Comparison of ENCODE assay signal across 32 cellular contexts in genomic region chr14:92929689-92930608, GRCh38. TPM values are rescaled to one million over a fixed set of nuclear protein-coding genes. Genes with fewer than 3 reads are reported as not detected.
"Had no signal": no experiment of that assay in that cellular context is flagged by ENCODE, and none has a peak within 500 bp of the region (broad histone marks: within the 10 kb centered on the region; RNA-seq: fewer than 3 reads in every experiment).

No MANE protein-coding gene starts in this region.

- H3K36me3 ChIP-seq: colonic mucosa, heart left ventricle, lower lobe of right lung, thoracic aorta, upper lobe of left lung, uterus had no signal

- H3K4me3 ChIP-seq: colonic mucosa, esophagus muscularis mucosa, gastroesophageal sphincter, heart left ventricle, lower lobe of right lung, psoas muscle, skin epidermis, spleen, thoracic aorta, tibial nerve, upper lobe of left lung, uterus had no signal

- H3K4me1 ChIP-seq: colonic mucosa, esophagus muscularis mucosa, gastroesophageal sphincter, heart left ventricle, lower lobe of right lung, psoas muscle, upper lobe of left lung, uterus had no signal

- H3K9me3 ChIP-seq: colonic mucosa, esophagus muscularis mucosa, gastroesophageal sphincter, heart left ventricle, lower lobe of right lung, psoas muscle, spleen, thoracic aorta, tibial nerve, upper lobe of left lung, uterus had no signal

- H3K9me3 Mint-ChIP-seq: dendritic cell treated with granulocyte-macrophage colony-stimulating factor and Interleukin-4, amounts not matched to agents 40 ng/mL and 50 ng/mL, for 4 days; endodermal cell; nephron progenitor cell had no signal

- DNase-seq: central memory CD4-positive, alpha-beta T cell; colonic mucosa; effector CD8-positive, alpha-beta T cell; endodermal cell; heart left ventricle; hippocampal formation; islet precursor cell; kidney glomerular epithelial cell; left colon; left ventricle myocardium superior; lower lobe of right lung; naive thymus-derived CD8-positive, alpha-beta T cell; nephron progenitor cell; psoas muscle; spleen; stimulated activated CD4-positive, alpha-beta T cell treated with anti-CD3 and anti-CD28 coated beads, Interleukin-2, amount 100 ng/mL, for 48 hours; stimulated activated naive CD8-positive, alpha-beta T cell treated with anti-CD3 and anti-CD28 coated beads, Interleukin-15, Interleukin-2, amounts not matched to agents 100 U/mL and 50 U/mL, for 24 hours; uterus had no signal

- H3K27ac ChIP-seq: colonic mucosa, esophagus muscularis mucosa, foreskin keratinocyte, gastroesophageal sphincter, heart left ventricle, lower lobe of right lung, psoas muscle, spleen, thoracic aorta, upper lobe of left lung, uterus had no signal

- ATAC-seq: gastroesophageal sphincter; left colon; lower lobe of right lung; naive thymus-derived CD8-positive, alpha-beta T cell; psoas muscle; right cardiac atrium; stimulated activated naive CD8-positive, alpha-beta T cell treated with anti-CD3 and anti-CD28 coated beads, Interleukin-15, Interleukin-2, amounts not matched to agents 100 U/mL and 50 U/mL, for 24 hours had no signal

- H3K27me3 ChIP-seq: colonic mucosa, esophagus muscularis mucosa, gastroesophageal sphincter, heart left ventricle, tibial nerve, upper lobe of left lung, uterus had no signal

- H3K4me1 Mint-ChIP-seq: endodermal cell had no signal

- H3K4me3 Mint-ChIP-seq: dendritic cell treated with granulocyte-macrophage colony-stimulating factor and Interleukin-4, amounts not matched to agents 40 ng/mL and 50 ng/mL, for 4 days; endodermal cell; naive thymus-derived CD8-positive, alpha-beta T cell; nephron progenitor cell had no signal

- H3K27ac Mint-ChIP-seq: dendritic cell treated with granulocyte-macrophage colony-stimulating factor and Interleukin-4, amounts not matched to agents 40 ng/mL and 50 ng/mL, for 4 days; endodermal cell; nephron progenitor cell had no signal

- H3K36me3 Mint-ChIP-seq: naive thymus-derived CD8-positive, alpha-beta T cell had no signal

RNA-seq across cellular contexts. Expression of gene CHGA, which starts 7.0 kb away (rescaled TPM):
- total RNA-seq: epithelial cell of proximal tubule; fibroblast of lung; foreskin keratinocyte; heart left ventricle; left ventricle myocardium superior; myocyte; naive thymus-derived CD8-positive, alpha-beta T cell; osteoblast; renal cortical epithelial cell; right cardiac atrium; spleen; thoracic aorta; tibial nerve had no signal
- polyA plus RNA-seq: fibroblast of lung, foreskin keratinocyte had no signal
